ENCODE assay signal across 1 cellular context in genomic region chr22:42907404-42908081, GRCh38.
TF ChIP-seq lines count a peak whose summit lies in the region.

No MANE protein-coding gene starts in this region.

TF ChIP-seq in H1, 55 proteins besides CTCF, POLR2A, EP300 and RAD21 (continued from another document):
- no peak for TF ChIP-seq CHD7 (IDR thresholded peaks at IDR 0.05; ENCODE audit: insufficient replicate concordance, low read length)
